ENCODE assay signal across 14 cellular contexts in the genomic region with DNA sequence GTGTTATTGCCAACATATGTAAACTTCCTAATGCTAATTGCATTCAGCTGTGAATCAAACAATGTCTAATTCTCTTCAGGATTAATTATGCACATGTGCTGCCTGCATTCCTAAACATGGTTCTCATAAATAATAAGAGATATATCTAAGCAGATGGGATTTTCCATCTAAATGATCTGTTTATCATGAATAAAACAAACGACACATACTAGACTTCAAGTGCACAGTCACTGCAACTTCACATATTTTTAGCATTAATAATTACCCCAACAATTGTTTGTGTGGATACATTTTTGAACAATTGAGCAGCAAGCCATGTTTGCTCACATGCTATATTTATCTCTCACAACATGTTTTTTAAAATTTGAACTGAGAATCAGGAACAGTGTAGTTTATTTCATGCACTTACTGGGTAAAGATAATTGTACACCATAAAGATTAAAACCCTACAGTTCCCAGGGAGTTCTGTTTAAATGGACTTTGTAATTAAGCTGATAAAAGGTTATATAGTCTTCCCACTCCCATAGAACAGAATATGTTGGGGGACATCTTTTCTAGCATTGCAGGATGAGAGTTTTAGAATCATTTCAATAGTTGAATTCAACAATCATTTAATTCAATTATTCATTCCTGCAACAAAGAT.
DNase-seq lines count a peak whose midpoint lies in the region; TF ChIP-seq lines count a peak whose summit lies in the region.
"Had no signal": no experiment of that assay in that cellular context is flagged by ENCODE, and none has a peak within 500 bp of the region (broad histone marks: within the 10 kb centered on the region; RNA-seq: fewer than 3 reads in every experiment).

No MANE protein-coding gene starts in this region.

- CTCF ChIA-PET in HEK293T (lab: Yijun Ruan, JAX): no interaction called here

- peaks cover 25% of the 10 kb centered on the region for H3K4me1 ChIP-seq in ACC112 (ENCODE audit: control insufficient read depth, insufficient read depth, low read length, unreplicated experiment)
- H3K4me1 ChIP-seq: gastroesophageal sphincter had no signal

- POLR2A ChIA-PET in HEK293T (lab: Yijun Ruan, JAX): no interaction called here

- DNase-seq in HCEC 1CT (peak; percentile 73), dedifferentiated amniotic fluid mesenchymal stem cell (ENCODE audit: extremely low spot score) (peak; percentile 18), kidney tubule cell (ENCODE audit: low spot score) (peak; percentile 36), 8988T (no peak), lower leg skin (ENCODE audit: low spot score in 2 of 2) (no peak), NCI-H146 treated with DMSO at 0.1 percent for 48 hours (lab: John Stamatoyannopoulos, UW; ENCODE audit: unreplicated experiment) (no peak), HEK293T (ENCODE audit: extremely low spot score) (no peak)
- DNase-seq: activated CD4-positive, alpha-beta T cell treated with anti-CD3 and anti-CD28 coated beads, Interleukin-2, amount 50 U/mL, for 1 hour; AML-193; effector CD8-positive, alpha-beta T cell; NCI-H2081; NCI-H526 had no signal

- 12 to 14% methylated on average over 1 of the region's 1 CpG for WGBS in lower leg skin, 2 donors

- no peak for TF ChIP-seq CTCF in lower leg skin (IDR thresholded peaks at IDR 0.05)

- H3K4me3 ChIP-seq in ACC112 (ENCODE audit: low read depth, low read length): no peak overlapping the region
- no peak overlapping the region for H3K4me3 ChIP-seq in lower leg skin (ENCODE audit: low read depth, poor library complexity, severe bottlenecking)
- H3K4me3 ChIP-seq: gastroesophageal sphincter had no signal

- peak overlapping the region; percentile 66 for H2AFZ ChIP-seq in ACC112 (ENCODE audit: low read length, unreplicated experiment)

- no peaks in the 10 kb centered on the region for H3K36me3 ChIP-seq in ACC112 (ENCODE audit: insufficient read depth, low read length)
- H3K36me3 ChIP-seq: gastroesophageal sphincter had no signal

- no peak for TF ChIP-seq POLR2A in lower leg skin (IDR thresholded peaks at IDR 0.05)

- intact Hi-C loops in lower leg skin (cut with DNase I; ENCODE audit: low total_unique reads): no loop called here

- no peaks in the 10 kb centered on the region for H3K27me3 ChIP-seq in ACC112 (ENCODE audit: insufficient read depth, low read length)
- H3K27me3 ChIP-seq: gastroesophageal sphincter had no signal

- no peaks in the 10 kb centered on the region for H3K79me2 ChIP-seq in ACC112 (ENCODE audit: control insufficient read depth, insufficient read depth, low read length, unreplicated experiment)

- no peak overlapping the region for H3K27ac ChIP-seq in ACC112 (ENCODE audit: low read depth, low read length)
- H3K27ac ChIP-seq: gastroesophageal sphincter had no signal

TF ChIP-seq in HEK293T, 16 proteins besides CTCF, POLR2A, EP300 and RAD21:
- no peak for TF ChIP-seq LEF1 (IDR thresholded peaks at IDR 0.05; ENCODE audit: borderline replicate concordance)
- no peak for TF ChIP-seq SUZ12 (IDR thresholded peaks at IDR 0.05)
- TF ChIP-seq NFRKB (IDR thresholded peaks at IDR 0.05): no peak
- no peak for TF ChIP-seq BHLHE40 (IDR thresholded peaks at IDR 0.05; ENCODE audit: borderline replicate concordance)
- TF ChIP-seq CTBP1 (IDR thresholded peaks at IDR 0.05; ENCODE audit: borderline replicate concordance): no peak
- no peak for TF ChIP-seq HDGF (IDR thresholded peaks at IDR 0.05; ENCODE audit: borderline replicate concordance)
- no peak for TF ChIP-seq ARNT (IDR thresholded peaks at IDR 0.05)
- TF ChIP-seq SP1 (IDR thresholded peaks at IDR 0.05): no peak
- no peak for TF ChIP-seq TARDBP (IDR thresholded peaks at IDR 0.05)
- TF ChIP-seq FOXA1 (IDR thresholded peaks at IDR 0.05): no peak
- no peak for TF ChIP-seq FOXM1 (IDR thresholded peaks at IDR 0.05; ENCODE audit: borderline replicate concordance)
- no peak for TF ChIP-seq L3MBTL2 (conservative IDR thresholded peaks at IDR 0.05)
- TF ChIP-seq ELF4 (IDR thresholded peaks at IDR 0.05): no peak
- TF ChIP-seq ZNF384 (IDR thresholded peaks at IDR 0.05): no peak

Comparison
In these comparisons a context has a peak if more than half of its experiments do, and no peak if none do; other contexts are left out.
1. DNase-seq: peak in HCEC 1CT (single experiment), dedifferentiated amniotic fluid mesenchymal stem cell (single experiment) and kidney tubule cell (single experiment); none in 8988T (single experiment), lower leg skin (0 of 2), NCI-H146 treated with DMSO at 0.1 percent for 48 hours (single experiment) and HEK293T (single experiment).